8 cellular contexts compared by ENCODE assay signal in genomic region chr11:725624-726202, GRCh38. TPM values are rescaled to one million over a fixed set of nuclear protein-coding genes. Genes with fewer than 3 reads are reported as not detected.
DNase-seq lines count a peak whose midpoint lies in the region; ATAC-seq and TF ChIP-seq lines count a peak whose summit lies in the region.

No MANE protein-coding gene starts in this region.

- H3K4me1 ChIP-seq in left ventricle myocardium inferior (peaks cover 39% of the 10 kb centered on the region), Peyer's patch (peaks cover 3 to 76% (median 34%) of the 10 kb centered on the region in 4 donors), iPS-18a (ENCODE audit: control insufficient read depth, low read depth, low read length) (no peaks in the 10 kb centered on the region), upper lobe of left lung (peaks cover 34 to 68% (median 40%) of the 10 kb centered on the region in 4 donors)

- ATAC-seq in left cardiac atrium (no peak), upper lobe of left lung (ENCODE audit: low FRiP score in 2 of 2) (no peak), HG03342 (IDR thresholded peaks at IDR 0.05; ENCODE audit: unreplicated experiment) (no peak)

- in situ Hi-C loops in KBM-7 (cut with MboI; ENCODE audit: low pct_unique_long_range_greater_than_20kb, low sequenced_read_pairs) (no loop called here), G401 (cut with HindIII; ENCODE audit: low sequenced_read_pairs) (no loop called here)

- no peak for DNase-seq in left ventricle myocardium inferior
- DNase-seq in left cardiac atrium = no peak
- peak in 1 of 3 donors; percentile 57 for DNase-seq in Peyer's patch
- DNase-seq in upper lobe of left lung = peak in 1 of 2 donors; percentile 86
- DNase-seq in KBM-7 = no peak
- DNase-seq in G401 (ENCODE audit: low spot score) = no peak

- H3K9ac ChIP-seq in iPS-18a (ENCODE audit: low read length) = no peak overlapping the region

- TF ChIP-seq POLR2A in Peyer's patch (IDR thresholded peaks at IDR 0.05) = no peak
- TF ChIP-seq POLR2A in upper lobe of left lung (IDR thresholded peaks at IDR 0.05) = no peak

- WGBS in upper lobe of left lung, 2 donors = 43 to 44% methylated on average over 7 to 18 of the region's 53 CpGs

- H3K36me3 ChIP-seq in left ventricle myocardium inferior (no peaks in the 10 kb centered on the region), Peyer's patch (peaks cover 0 to 20% (median 0%) of the 10 kb centered on the region in 3 donors), iPS-18a (ENCODE audit: control insufficient read depth, low read depth, low read length) (no peaks in the 10 kb centered on the region), upper lobe of left lung (peaks cover 0 to 4% (median 1%) of the 10 kb centered on the region in 4 donors)

- H3K4me3 ChIP-seq in left ventricle myocardium inferior = peak overlapping the region; percentile 53
- peak overlapping the region; percentile 22 to 56 (median 42) for H3K4me3 ChIP-seq in Peyer's patch
- H3K4me3 ChIP-seq in iPS-18a (ENCODE audit: low read length) = peak overlapping the region; percentile 42
- H3K4me3 ChIP-seq in upper lobe of left lung = peak overlapping the region in 3 of 4 donors; percentile 16 to 42 (median 37)

- H3K9me3 ChIP-seq in left ventricle myocardium inferior (replicated peaks) (no peaks in the 10 kb centered on the region), Peyer's patch (no peaks in the 10 kb centered on the region), iPS-18a (ENCODE audit: control insufficient read depth, low read depth, low read length) (no peaks in the 10 kb centered on the region), upper lobe of left lung (no peaks in the 10 kb centered on the region)

- H3K27ac ChIP-seq in left ventricle myocardium inferior (replicated peaks) (no peak overlapping the region), Peyer's patch (peak overlapping the region; percentile 57 to 78 (median 68)), iPS-18a (ENCODE audit: low read length) (no peak overlapping the region), upper lobe of left lung (peak overlapping the region in 1 of 4 donors; percentile 2)

- H3K27me3 ChIP-seq in left ventricle myocardium inferior (ENCODE audit: low read depth) = peaks cover 87% of the 10 kb centered on the region
- peaks cover 0 to 5% of the 10 kb centered on the region in 2 donors for H3K27me3 ChIP-seq in Peyer's patch
- H3K27me3 ChIP-seq in iPS-18a (ENCODE audit: control insufficient read depth, insufficient read depth, low read length) = peaks cover 42% of the 10 kb centered on the region
- H3K27me3 ChIP-seq in upper lobe of left lung = peaks cover 0 to 42% (median 16%) of the 10 kb centered on the region in 4 donors

- intact Hi-C loops in left ventricle myocardium inferior (cut with micrococcal nuclease) = loop anchor here (10.0 kb wide), 1 partner anchor 61 kb away; no protein-coding TSS in a partner anchor
- intact Hi-C loops in left cardiac atrium (cut with DNase I) = no loop called here

- TF ChIP-seq CTCF in left ventricle myocardium inferior (IDR thresholded peaks at IDR 0.05; ENCODE audit: borderline replicate concordance) (no peak), Peyer's patch (IDR thresholded peaks at IDR 0.05) (no peak), upper lobe of left lung (IDR thresholded peaks at IDR 0.05) (no peak)

- no peak for TF ChIP-seq EP300 in upper lobe of left lung (IDR thresholded peaks at IDR 0.05)

RNA-seq across cellular contexts. Expression of gene EPS8L2, which starts 19.7 kb away (rescaled TPM):
- total RNA-seq in left ventricle myocardium inferior (2.2 TPM), left cardiac atrium (1 to 10 TPM; 6.5 to 8.0 TPM), Peyer's patch (100 to 1,000 TPM; 258 to 710 (median 672) TPM), upper lobe of left lung (100 to 1,000 TPM; 120 to 497 (median 199) TPM)
- 18.2 and 27.9 TPM in 2 replicates for total RNA-seq in G401 (2014; rRNA removed; shearing (Covaris generic))

RNA-seq across cellular contexts. Expression of gene TALDO1, which starts 21.6 kb away (rescaled TPM):
- total RNA-seq in left ventricle myocardium inferior (101 TPM), left cardiac atrium (100 to 1,000 TPM; 107 to 121 TPM), Peyer's patch (100 to 1,000 TPM; 140 to 175 (median 149) TPM), upper lobe of left lung (100 to 1,000 TPM; 163 to 313 (median 217) TPM)
- total RNA-seq in G401 (2014; rRNA removed; shearing (Covaris generic)) = 201 and 229 TPM in 2 replicates

RNA-seq across cellular contexts. Expression of gene TMEM80, which starts 30.1 kb away (rescaled TPM):
- total RNA-seq in left ventricle myocardium inferior (10.3 TPM), left cardiac atrium (10 to 100 TPM; 11.3 to 15.6 TPM), Peyer's patch (10 to 100 TPM; 10.7 to 58.9 (median 44.5) TPM), upper lobe of left lung (10 to 100 TPM; 28.6 to 62.9 (median 36.1) TPM)
- 14.8 and 19.8 TPM in 2 replicates for total RNA-seq in G401 (2014; rRNA removed; shearing (Covaris generic))

RNA-seq across cellular contexts. Expression of gene DEAF1, which starts 30.7 kb away (rescaled TPM):
- total RNA-seq in left ventricle myocardium inferior (18.1 TPM), left cardiac atrium (10 to 100 TPM; 19.2 to 21.1 TPM), Peyer's patch (10 to 100 TPM; 14.9 to 56.2 (median 47.0) TPM), upper lobe of left lung (10 to 100 TPM; 23.9 to 87.3 (median 35.6) TPM)
- 70.5 and 73.2 TPM in 2 replicates for total RNA-seq in G401 (2014; rRNA removed; shearing (Covaris generic))

RNA-seq across cellular contexts. Expression of gene GATD1, which starts 51.6 kb away (rescaled TPM):
- 26.2 TPM for total RNA-seq in left ventricle myocardium inferior
- total RNA-seq in left cardiac atrium = 10 to 100 TPM; 29.8 to 43.5 TPM
- 10 to 100 TPM; 47.6 to 81.7 (median 52.9) TPM for total RNA-seq in Peyer's patch
- total RNA-seq in upper lobe of left lung = 10 to 100 TPM; 14.8 to 77.7 (median 63.6) TPM
- total RNA-seq in G401 (2014; rRNA removed; shearing (Covaris generic)) = 56.6 and 63.4 TPM in 2 replicates

Comparison
In these comparisons a context has a peak if more than half of its experiments do, and no peak if none do; other contexts are left out.
1. H3K27ac ChIP-seq: peak in Peyer's patch (4 of 4); none in left ventricle myocardium inferior (single experiment) and iPS-18a (single experiment).
2. Peak in every context shown above with its lines, with median percentiles within 50 percentile points of each other: H3K4me3 ChIP-seq.